ENCODE assay signal across 26 cellular contexts in the genomic region with DNA sequence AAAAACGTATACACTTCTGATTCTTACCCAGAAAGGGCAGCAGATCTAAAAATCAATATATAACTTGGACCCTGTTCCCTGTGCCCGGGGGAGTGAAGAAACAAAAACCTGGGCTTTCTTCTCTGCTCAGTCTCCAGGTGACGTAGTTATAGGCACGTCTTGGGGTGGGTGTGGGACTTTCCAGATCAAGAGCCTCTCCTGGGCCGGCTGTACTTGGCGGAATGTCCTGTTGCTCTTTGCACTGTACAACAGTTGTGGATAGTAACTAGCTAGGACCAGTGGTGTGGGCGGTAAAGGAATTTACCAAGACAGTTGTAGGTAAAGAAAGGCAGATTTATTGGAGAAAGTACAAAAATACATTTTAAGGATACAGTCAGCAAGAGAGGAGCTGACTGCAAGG. TPM values are rescaled to one million over a fixed set of nuclear protein-coding genes. Genes with fewer than 3 reads are reported as not detected.
DNase-seq lines count a peak whose midpoint lies in the region; ATAC-seq and TF ChIP-seq lines count a peak whose summit lies in the region.
"Had no signal": no experiment of that assay in that cellular context is flagged by ENCODE, and none has a peak within 500 bp of the region (broad histone marks: within the 10 kb centered on the region; RNA-seq: fewer than 3 reads in every experiment).

No MANE protein-coding gene starts in this region.

- in situ Hi-C loops in KBM-7 (cut with MboI; ENCODE audit: low pct_unique_long_range_greater_than_20kb, low sequenced_read_pairs), result no loop called here

- H3K4me1 ChIP-seq in left lung, result peaks cover 0 to 5% of the 10 kb centered on the region in 2 donors
- H3K4me1 ChIP-seq: neural progenitor cell, prostate gland, tibial artery had no signal

- DNase-seq in left lung (peak; percentile 25 to 66), renal cortical epithelial cell (ENCODE audit: low read depth) (peak; percentile 50), UCSD-AML1 (lab: John Stamatoyannopoulos, UW; ENCODE audit: unreplicated experiment) (no peak), KBM-7 (no peak)
- DNase-seq: activated CD4-positive, alpha-beta memory T cell treated with anti-CD3 and anti-CD28 coated beads, Interleukin-2, amount 10 ng/mL, durations not matched to agents 7 days and 5 days; activated effector memory CD4-positive, alpha-beta T cell treated with anti-CD3 and anti-CD28 coated beads, Interleukin-2, amount 50 U/mL, for 16 hours; activated naive CD8-positive, alpha-beta T cell treated with anti-CD3 and anti-CD28 coated beads, Interleukin-2, amount 50 U/mL, for 24 hours; brain microvascular endothelial cell; CD4-positive, CD25-positive, alpha-beta regulatory T cell; GOT3; Karpas-422; left cardiac atrium; MV-4-11; NCI-H748 treated with DMSO at 0.1 percent for 48 hours; OCI-M1; stimulated activated CD4-positive, alpha-beta T cell treated with anti-CD3 and anti-CD28 coated beads, Interleukin-4, amount 100 ng/mL, for 24 hours; stimulated activated naive CD4-positive, alpha-beta T cell treated with Interleukin-2 at 50 U/mL for 16 hours; tibial artery had no signal

- no peak overlapping the region for H3K27ac ChIP-seq in left lung
- H3K27ac ChIP-seq: brain microvascular endothelial cell, neural progenitor cell, prostate gland, tibial artery had no signal

- no peaks in the 10 kb centered on the region for H3K27me3 ChIP-seq in left lung
- H3K27me3 ChIP-seq: brain microvascular endothelial cell, neural progenitor cell, tibial artery had no signal

- intact Hi-C loops in left lung (cut with DNase I), result no loop called here

- ATAC-seq in GM19455 (IDR thresholded peaks at IDR 0.05; ENCODE audit: unreplicated experiment) (peak; percentile 49), HG03095 (IDR thresholded peaks at IDR 0.05; ENCODE audit: unreplicated experiment) (peak; percentile 54), left lung (peak; percentile 98), HG03354 (IDR thresholded peaks at IDR 0.05; ENCODE audit: poor library complexity, severe bottlenecking, unreplicated experiment) (no peak), HG03025 (IDR thresholded peaks at IDR 0.05; ENCODE audit: low FRiP score, unreplicated experiment) (no peak)
- ATAC-seq: activated naive CD8-positive, alpha-beta T cell treated with anti-CD3 and anti-CD28 coated beads, Interleukin-2, amount 50 U/mL, for 24 hours; left cardiac atrium had no signal

- no peaks in the 10 kb centered on the region for H3K9me3 ChIP-seq in left lung
- H3K9me3 ChIP-seq: prostate gland, tibial artery had no signal

- no peak overlapping the region for H3K4me3 ChIP-seq in left lung
- H3K4me3 ChIP-seq: neural progenitor cell, prostate gland, smooth muscle cell, tibial artery had no signal

- no peak for TF ChIP-seq CTCF in left lung (IDR thresholded peaks at IDR 0.05)

- no peaks in the 10 kb centered on the region for H3K36me3 ChIP-seq in left lung
- H3K36me3 ChIP-seq: brain microvascular endothelial cell, neural progenitor cell, prostate gland, tibial artery had no signal

RNA-seq across cellular contexts. Expression of a gene that starts 40.4 kb away (rescaled TPM):
- total RNA-seq in left lung, result 100 to 1,000 TPM in 1 of 2 donors, 10 to 100 TPM in 1; 93.0 to 149 TPM
- 0.30 and 2.1 TPM in 2 replicates for total RNA-seq in renal cortical epithelial cell
- total RNA-seq: activated CD4-positive, alpha-beta memory T cell treated with anti-CD3 and anti-CD28 coated beads, Interleukin-2, amount 10 ng/mL, durations not matched to agents 7 days and 5 days; CD4-positive, CD25-positive, alpha-beta regulatory T cell; HT1080 had no signal

Comparison
In these comparisons a context has a peak if more than half of its experiments do, and no peak if none do; other contexts are left out.
1. ATAC-seq: peak in GM19455 (single experiment), HG03095 (single experiment) and left lung (single experiment); none in HG03354 (single experiment) and HG03025 (single experiment).
2. DNase-seq: peak in left lung (2 of 2) and renal cortical epithelial cell (single experiment); none in UCSD-AML1 (single experiment) and KBM-7 (single experiment).
3. RNA of a gene that starts 40.4 kb away (total RNA-seq): 93.0 to 149 TPM in left lung; 0.30 to 2.1 TPM in renal cortical epithelial cell; every median in the first group is over 10 times any median in the second.